Comparison of ENCODE assay signal across 18 cellular contexts in the genomic region with DNA sequence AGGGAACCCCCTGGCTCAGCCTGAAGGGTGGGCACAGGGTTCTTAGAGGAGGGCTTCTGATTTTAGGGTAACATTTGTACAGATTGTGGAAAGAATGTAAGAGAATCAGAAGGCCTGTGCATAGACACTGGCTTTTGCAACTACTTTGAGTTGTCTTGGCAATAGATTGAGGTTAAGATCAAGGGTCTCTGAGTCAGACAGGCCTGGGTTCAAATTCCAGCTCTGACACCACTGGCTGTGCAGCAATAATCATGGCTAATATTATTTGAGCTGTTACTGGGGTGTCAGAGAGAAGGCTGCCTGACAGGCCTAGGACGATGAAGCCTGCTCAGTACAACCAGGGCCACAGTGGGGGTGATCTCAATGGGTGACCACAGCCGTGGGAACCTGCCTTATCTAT.
"Had no signal": no experiment of that assay in that cellular context is flagged by ENCODE, and none has a peak within 500 bp of the region (broad histone marks: within the 10 kb centered on the region; RNA-seq: fewer than 3 reads in every experiment).

No MANE protein-coding gene starts in this region.

- ATAC-seq: esophagus mucosa; gastrocnemius medialis; heart right ventricle; left lung; lower lobe of right lung; natural killer cell; right cardiac atrium; stimulated activated effector memory CD8-positive, alpha-beta T cell treated with anti-CD3 and anti-CD28 coated beads, Interleukin-12 subunit alpha, Interleukin-12 subunit beta, amount 100 ng/mL, for 72 hours; stimulated activated naive CD8-positive, alpha-beta T cell treated with anti-CD3 and anti-CD28 coated beads, Interleukin-15, amount 100 ng/mL, for 72 hours had no signal

- H3K4me3 ChIP-seq: gastrocnemius medialis, heart right ventricle, left lung, lower lobe of right lung, testis had no signal

- H3K9me3 ChIP-seq: gastrocnemius medialis, heart right ventricle, left lung, lower lobe of right lung, testis had no signal

- DNase-seq: effector memory CD4-positive, alpha-beta T cell; gastrocnemius medialis; heart right ventricle; hypothalamus; left lung; lower lobe of right lung; natural killer cell; posterior cingulate gyrus; right cardiac atrium; stimulated activated CD4-positive, alpha-beta T cell treated with anti-CD3 and anti-CD28 coated beads, Interleukin-4, amount 100 ng/mL, for 1 hour; stimulated activated CD8-positive, alpha-beta memory T cell treated with anti-CD3 and anti-CD28 coated beads, Interleukin-4, amount 100 ng/mL, for 48 hours; stimulated activated naive CD8-positive, alpha-beta T cell treated with anti-CD3 and anti-CD28 coated beads, Interleukin-15, amount 100 ng/mL, for 72 hours; testis; trophoblast cell had no signal

- H3K27ac ChIP-seq: gastrocnemius medialis, heart right ventricle, left lung, lower lobe of right lung, testis had no signal

- H3K4me1 ChIP-seq: left lung, lower lobe of right lung, testis had no signal

- H3K36me3 ChIP-seq: gastrocnemius medialis, heart right ventricle, left lung, lower lobe of right lung had no signal

- FAIRE-seq: endometrium, islet of Langerhans had no signal

- H3K27me3 ChIP-seq: gastrocnemius medialis, left lung, testis had no signal
